8 cellular contexts compared by ENCODE assay signal in the genomic region with DNA sequence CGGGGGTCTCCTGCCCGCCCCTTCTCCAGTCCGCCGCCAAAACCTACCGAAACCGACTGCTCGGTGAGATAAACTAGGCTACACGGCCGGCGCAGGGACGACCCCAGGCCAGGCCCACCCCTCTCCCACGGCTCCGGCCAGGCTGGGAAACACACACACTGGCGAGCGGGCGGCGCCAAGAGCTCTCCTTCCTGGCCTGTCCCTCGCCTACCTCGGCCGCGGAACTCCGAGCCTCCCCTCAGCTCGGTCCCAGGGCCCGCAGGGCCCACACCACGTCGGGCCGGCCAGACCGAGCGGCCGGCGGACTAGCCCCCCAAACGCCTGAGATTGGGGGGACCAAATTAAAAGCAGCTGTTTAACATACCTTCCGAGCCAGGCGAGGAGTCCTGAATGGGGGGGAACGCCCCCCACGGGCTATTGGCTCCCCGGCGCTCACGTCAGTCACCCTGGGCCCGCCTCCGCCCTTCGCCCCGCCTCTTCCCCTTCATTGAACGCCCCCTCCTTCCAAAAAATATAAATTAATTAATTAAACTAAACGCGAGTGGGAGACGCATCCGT. TPM values are rescaled to one million over a fixed set of nuclear protein-coding genes. Genes with fewer than 3 reads are reported as not detected.
A peak's percentile ranks its signal among the peaks of the same experiment; 100 is the strongest.
DNase-seq lines count a peak whose midpoint lies in the region; ATAC-seq and TF ChIP-seq lines count a peak whose summit lies in the region.

No MANE protein-coding gene starts in this region.

- 0% methylated on average over 26 to 36 of the region's 48 CpGs for WGBS in lower leg skin, 2 donors

- H3K9me2 ChIP-seq in HCT116 (ENCODE audit: insufficient read depth): no peaks in the 10 kb centered on the region

- peaks cover 23% of the 10 kb centered on the region for H3K79me2 ChIP-seq in HCT116 (ENCODE audit: insufficient read depth, low read length)

- H3K36me3 ChIP-seq in HCT116 (ENCODE audit: control insufficient read depth in 1 of 2, insufficient read depth in 2 of 2, low read length in 2 of 2): no peaks in the 10 kb centered on the region
- no peaks in the 10 kb centered on the region for H3K36me3 ChIP-seq in duodenal mucosa (ENCODE audit: control insufficient read depth in 1 of 2, insufficient read depth in 2 of 2, low read length in 2 of 2)

- peak overlapping the region; percentile 44 for H2AFZ ChIP-seq in HCT116 (ENCODE audit: low read depth, low read length, poor library complexity, severe bottlenecking)

- peak overlapping the region; percentile 62 for H3K27ac ChIP-seq in HCT116 (ENCODE audit: low read depth, low read length)
- H3K27ac ChIP-seq in duodenal mucosa (ENCODE audit: low read depth, low read length): peak overlapping the region; percentile 91

- BruUV-seq in HCT116 (replicated peaks; lab: Mats Ljungman, UMichigan): TSS peak; percentile 40

- no peaks in the 10 kb centered on the region for H3K27me3 Mint-ChIP-seq in activated CD8-positive, alpha-beta T cell treated with anti-CD3 and anti-CD28 coated beads, Interleukin-2, amount 10 ng/mL, durations not matched to agents 7 days and 5 days (ENCODE audit: low read depth)

- POLR2A ChIA-PET in HCT116 (lab: Charles Lee): interaction anchor here (0.7 to 1.6 kb wide), 5 partner anchors 10 to 217 kb away, joined by 3 to 8 read pairs (median 5); a partner anchor contains a TSS
- POLR2A ChIA-PET in activated CD8-positive, alpha-beta T cell treated with anti-CD3 and anti-CD28 coated beads, Interleukin-2, amount 10 ng/mL, durations not matched to agents 7 days and 5 days (lab: Charles Lee): interaction anchor here (0.6 to 7.2 kb wide), 21 partner anchors 9 to 672 kb away, joined by 3 to 102 read pairs (median 4); a partner anchor contains a TSS

- peak overlapping the region; percentile 92 to 97 for H3K4me3 ChIP-seq in HCT116 (replicated peaks in 1 of 2; ENCODE audit: low read depth in 1 of 2, low read length in 2 of 2)
- H3K4me3 ChIP-seq in duodenal mucosa (ENCODE audit: low read depth in 1 of 2, low read length in 2 of 2): peak overlapping the region; percentile 80 to 85
- peak overlapping the region; percentile 81 for H3K4me3 ChIP-seq in lower leg skin (ENCODE audit: low read depth, poor library complexity, severe bottlenecking)

- no peaks in the 10 kb centered on the region; the same call in 1 of the 2 replicates for H4K20me1 ChIP-seq in HCT116 (ENCODE audit: insufficient read depth)

- peaks cover 12% of the 10 kb centered on the region for H3K4me1 Mint-ChIP-seq in activated CD8-positive, alpha-beta T cell treated with anti-CD3 and anti-CD28 coated beads, Interleukin-2, amount 10 ng/mL, durations not matched to agents 7 days and 5 days (ENCODE audit: low read depth)

- H3K36me3 Mint-ChIP-seq in activated CD8-positive, alpha-beta T cell treated with anti-CD3 and anti-CD28 coated beads, Interleukin-2, amount 10 ng/mL, durations not matched to agents 7 days and 5 days (ENCODE audit: low read depth): peaks cover 2% of the 10 kb centered on the region

- no peak for ATAC-seq in HCT116
- ATAC-seq in activated CD8-positive, alpha-beta T cell treated with anti-CD3 and anti-CD28 coated beads, Interleukin-2, amount 10 ng/mL, durations not matched to agents 7 days and 5 days: peak; percentile 7
- no peak for ATAC-seq in HG03045 (IDR thresholded peaks at IDR 0.05; ENCODE audit: unreplicated experiment)

- TF ChIP-seq RAD21 in HCT116 (IDR thresholded peaks at IDR 0.05; ENCODE audit: low read depth): no peak

- H3K4me1 ChIP-seq in HCT116 (ENCODE audit: control insufficient read depth in 1 of 2, insufficient read depth in 2 of 2, low read length in 2 of 2): peaks cover 0 to 28% of the 10 kb centered on the region in 2 experiments; a peak in 2 of 4 replicates
- peaks cover 2 to 25% of the 10 kb centered on the region in 2 donors for H3K4me1 ChIP-seq in duodenal mucosa (ENCODE audit: control insufficient read depth in 1 of 2, insufficient read depth in 2 of 2, low read length in 2 of 2)

- RAD21 ChIA-PET in HCT116 (lab: Charles Lee; ENCODE audit: low non-redundant PET in 1 of 2, low total read pairs in 2 of 2, uncharacterized antibody in 2 of 2, unreplicated experiment in 2 of 2): interaction anchor here in 1 of 2 experiments (1.0 kb wide), 1 partner anchor 185 kb away, joined by 3 read pairs; a partner anchor contains a TSS

- H3K4me3 Mint-ChIP-seq in activated CD8-positive, alpha-beta T cell treated with anti-CD3 and anti-CD28 coated beads, Interleukin-2, amount 10 ng/mL, durations not matched to agents 7 days and 5 days: peak overlapping the region; percentile 84

- H3K9ac ChIP-seq in HCT116 (ENCODE audit: low read length): peak overlapping the region; percentile 97
- peak overlapping the region; percentile 73 to 79 for H3K9ac ChIP-seq in duodenal mucosa (ENCODE audit: low read depth in 1 of 2, low read length in 2 of 2)

- no peaks in the 10 kb centered on the region for H3K9me3 ChIP-seq in HCT116 (ENCODE audit: control insufficient read depth in 1 of 2, insufficient read depth in 1 of 2, low read depth in 1 of 2, low read length in 2 of 2)
- H3K9me3 ChIP-seq in duodenal mucosa (ENCODE audit: control insufficient read depth in 1 of 2, low read length in 2 of 2): no peaks in the 10 kb centered on the region

- TF ChIP-seq CTCF in HCT116 (IDR thresholded peaks at IDR 0.05 in 2 of 3, conservative IDR thresholded peaks at IDR 0.05 in 1 of 3; ENCODE audit: borderline replicate concordance in 1 of 3, insufficient read depth in 1 of 3, low read depth in 2 of 3, low read length in 2 of 3) (no peak), lower leg skin (IDR thresholded peaks at IDR 0.05) (no peak)

- CTCF ChIA-PET in HCT116 (lab: Charles Lee): interaction anchor here (0.5 to 1.2 kb wide), 2 partner anchors 87 to 270 kb away, joined by 3 to 5 read pairs; no protein-coding TSS in a partner anchor
- CTCF ChIA-PET in activated CD8-positive, alpha-beta T cell treated with anti-CD3 and anti-CD28 coated beads, Interleukin-2, amount 10 ng/mL, durations not matched to agents 7 days and 5 days (lab: Charles Lee): interaction anchor here (0.7 to 6.5 kb wide), 9 partner anchors 10 to 231 kb away, joined by 3 to 62 read pairs (median 6); a partner anchor contains a TSS

- H3K27me3 ChIP-seq in HCT116 (ENCODE audit: insufficient read depth, low read length) (no peaks in the 10 kb centered on the region), duodenal mucosa (ENCODE audit: control insufficient read depth in 1 of 2, insufficient read depth in 2 of 2, low read length in 2 of 2) (no peaks in the 10 kb centered on the region)

- TF ChIP-seq POLR2A in HCT116 (IDR thresholded peaks at IDR 0.05; ENCODE audit: borderline replicate concordance, extremely low read depth, insufficient read depth, insufficient read length) (peak; percentile 7), lower leg skin (IDR thresholded peaks at IDR 0.05) (no peak)

- intact Hi-C loops in HCT116 (cut with micrococcal nuclease): loop anchor here (1.0 kb wide), 1 partner anchor 185 kb away; a partner anchor contains a TSS
- intact Hi-C loops in lower leg skin (cut with DNase I; ENCODE audit: low total_unique reads): no loop called here

- peak overlapping the region; percentile 73 for H3K4me2 ChIP-seq in HCT116 (ENCODE audit: low read length)

- peak overlapping the region; percentile 96 for H3K27ac Mint-ChIP-seq in activated CD8-positive, alpha-beta T cell treated with anti-CD3 and anti-CD28 coated beads, Interleukin-2, amount 10 ng/mL, durations not matched to agents 7 days and 5 days

- peak; percentile 59 to 63 for DNase-seq in AML-193 (lab: John Stamatoyannopoulos, UW)
- peak; percentile 53 for DNase-seq in HCT116 (ENCODE audit: low read depth, low spot score)
- peak; percentile 88 for DNase-seq in NCI-H82 (lab: John Stamatoyannopoulos, UW)
- peak; percentile 93 for DNase-seq in activated CD8-positive, alpha-beta T cell treated with anti-CD3 and anti-CD28 coated beads, Interleukin-2, amount 10 ng/mL, durations not matched to agents 7 days and 5 days
- peak; percentile 88 to 97 for DNase-seq in lower leg skin (ENCODE audit: low spot score in 2 of 2)
- DNase-seq in stimulated activated CD4-positive, alpha-beta T cell treated with anti-CD3 and anti-CD28 coated beads, Interleukin-4, amount 100 ng/mL, for 24 hours: peak; percentile 90

- H3K9me3 Mint-ChIP-seq in activated CD8-positive, alpha-beta T cell treated with anti-CD3 and anti-CD28 coated beads, Interleukin-2, amount 10 ng/mL, durations not matched to agents 7 days and 5 days (ENCODE audit: insufficient read depth): no peaks in the 10 kb centered on the region

TF ChIP-seq in HCT116, 20 proteins besides CTCF, POLR2A, EP300 and RAD21:
- TF ChIP-seq ZFX (IDR thresholded peaks at IDR 0.05): peak; percentile 42
- no peak for TF ChIP-seq EGR1 (IDR thresholded peaks at IDR 0.05; ENCODE audit: low read depth)
- peak; percentile 49; the same call in 1 of the 2 replicates for TF ChIP-seq POLR2AphosphoS5 (IDR thresholded peaks at IDR 0.05; ENCODE audit: low read depth, low read length)

RNA-seq across cellular contexts. Expression of a gene that starts 4.0 kb away (rescaled TPM):
- total RNA-seq in HCT116 (2021; ENCODE audit: unreplicated experiment) (70.1 TPM), lower leg skin (10 to 100 TPM; 47.1 to 68.8 (median 49.6) TPM)
- polyA plus RNA-seq in HCT116 (2012): 38.4 and 38.5 TPM in 2 replicates
- 100 to 1,000 TPM in 1 of 2 experiments, 10 to 100 TPM in 1; 96.7 to 104 TPM for total RNA-seq in activated CD8-positive, alpha-beta T cell treated with anti-CD3 and anti-CD28 coated beads, Interleukin-2, amount 10 ng/mL, durations not matched to agents 7 days and 5 days
